3 cellular contexts compared by ENCODE assay signal in the genomic region with DNA sequence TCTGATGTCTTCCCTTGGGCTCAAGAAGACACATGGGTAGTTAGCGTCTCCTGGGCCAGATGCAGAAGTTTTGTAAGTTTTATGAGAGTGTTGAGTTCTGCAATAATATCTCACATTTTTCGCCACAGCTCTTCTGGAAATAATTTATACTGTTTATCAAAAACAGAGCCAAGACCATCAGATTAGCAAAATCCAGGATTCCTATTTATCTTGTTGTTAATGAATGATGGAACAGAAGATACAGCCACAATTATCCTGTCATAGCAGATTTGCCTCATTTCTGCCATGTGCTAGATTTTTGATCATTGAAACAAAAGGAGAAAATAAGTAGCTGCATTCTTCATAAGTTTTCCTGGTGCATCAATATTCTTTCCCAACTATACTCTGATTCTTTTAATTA.
"Had no signal": no experiment of that assay in that cellular context is flagged by ENCODE, and none has a peak within 500 bp of the region (broad histone marks: within the 10 kb centered on the region; RNA-seq: fewer than 3 reads in every experiment).

No MANE protein-coding gene starts in this region.

- H3K4me3 ChIP-seq: GM12878 had no signal

- ATAC-seq: GM12878 had no signal

- DNase-seq: GDM1, GF-D8 had no signal
